Comparison of ENCODE assay signal across 9 cellular contexts in genomic region chr10:26485150-26485941, GRCh38. TPM values are rescaled to one million over a fixed set of nuclear protein-coding genes. Genes with fewer than 3 reads are reported as not detected.
A peak's percentile ranks its signal among the peaks of the same experiment; 100 is the strongest.
DNase-seq lines count a peak whose midpoint lies in the region; ATAC-seq, FAIRE-seq and TF ChIP-seq lines count a peak whose summit lies in the region.
"Had no signal": no experiment of that assay in that cellular context is flagged by ENCODE, and none has a peak within 500 bp of the region (broad histone marks: within the 10 kb centered on the region; RNA-seq: fewer than 3 reads in every experiment).

No MANE protein-coding gene starts in this region.

- POLR2A ChIA-PET in activated CD8-positive, alpha-beta T cell treated with anti-CD3 and anti-CD28 coated beads, Interleukin-2, amount 10 ng/mL, durations not matched to agents 7 days and 5 days (lab: Charles Lee) = interaction anchor here (1.2 to 1.7 kb wide), 2 partner anchors 11 to 47 kb away, joined by 3 to 4 read pairs; partner anchors contain the start of gene APBB1IP

- no peaks in the 10 kb centered on the region for H3K27me3 Mint-ChIP-seq in activated CD8-positive, alpha-beta T cell treated with anti-CD3 and anti-CD28 coated beads, Interleukin-2, amount 10 ng/mL, durations not matched to agents 7 days and 5 days (ENCODE audit: low read depth)

- H3K9me3 Mint-ChIP-seq in activated CD8-positive, alpha-beta T cell treated with anti-CD3 and anti-CD28 coated beads, Interleukin-2, amount 10 ng/mL, durations not matched to agents 7 days and 5 days (ENCODE audit: insufficient read depth) = no peaks in the 10 kb centered on the region

- peaks cover 30% of the 10 kb centered on the region for H3K36me3 Mint-ChIP-seq in activated CD8-positive, alpha-beta T cell treated with anti-CD3 and anti-CD28 coated beads, Interleukin-2, amount 10 ng/mL, durations not matched to agents 7 days and 5 days (ENCODE audit: low read depth)

- H3K4me3 ChIP-seq in heart right ventricle (no peak overlapping the region), small intestine (ENCODE audit: low read depth in 1 of 2, low read length in 2 of 2) (no peak overlapping the region)

- H3K4me1 Mint-ChIP-seq in activated CD8-positive, alpha-beta T cell treated with anti-CD3 and anti-CD28 coated beads, Interleukin-2, amount 10 ng/mL, durations not matched to agents 7 days and 5 days (ENCODE audit: low read depth) = peaks cover 71% of the 10 kb centered on the region

- H3K4me1 ChIP-seq in heart right ventricle (peaks cover 0 to 91% (median 7%) of the 10 kb centered on the region in 9 donors), small intestine (ENCODE audit: control insufficient read depth in 2 of 2, insufficient read depth in 1 of 2, low read depth in 1 of 2, low read length in 1 of 2) (no peaks in the 10 kb centered on the region)

- CTCF ChIA-PET in activated CD8-positive, alpha-beta T cell treated with anti-CD3 and anti-CD28 coated beads, Interleukin-2, amount 10 ng/mL, durations not matched to agents 7 days and 5 days (lab: Charles Lee) = no interaction called here

- ATAC-seq in activated CD8-positive, alpha-beta T cell treated with anti-CD3 and anti-CD28 coated beads, Interleukin-2, amount 10 ng/mL, durations not matched to agents 7 days and 5 days = no peak
- ATAC-seq in heart right ventricle = peak; percentile 31 to 90 (median 83)
- no peak for ATAC-seq in GM21447 (IDR thresholded peaks at IDR 0.05; ENCODE audit: unreplicated experiment)

- DNase-seq in GM03348 (ENCODE audit: low spot score) (peak; percentile 25), heart right ventricle (peak in 1 of 2 donors; percentile 39), small intestine (no peak), Kasumi-1 (lab: John Stamatoyannopoulos, UW) (no peak), dedifferentiated amniotic fluid mesenchymal stem cell (ENCODE audit: extremely low spot score) (no peak)
- DNase-seq in activated CD8-positive, alpha-beta T cell treated with anti-CD3 and anti-CD28 coated beads, Interleukin-2, amount 10 ng/mL, durations not matched to agents 7 days and 5 days = no peak
- DNase-seq: KBM-7, SIG-M5 had no signal

- H3K27ac ChIP-seq in heart right ventricle = peak overlapping the region in 8 of 10 donors; percentile 4 to 74 (median 44)
- peak overlapping the region; percentile 4 to 14 for H3K27ac ChIP-seq in small intestine (ENCODE audit: low read depth in 1 of 2, low read length in 1 of 2)

- H3K9me3 ChIP-seq in heart right ventricle (no peaks in the 10 kb centered on the region), small intestine (ENCODE audit: control insufficient read depth, low read depth) (no peaks in the 10 kb centered on the region)

- 20 to 22% methylated on average over 5 of the region's 5 CpGs for WGBS in heart right ventricle, 2 donors
- WGBS in small intestine, 3 donors = 50 to 69% (median 58%) methylated on average over 5 of the region's 5 CpGs

- H3K4me3 Mint-ChIP-seq in activated CD8-positive, alpha-beta T cell treated with anti-CD3 and anti-CD28 coated beads, Interleukin-2, amount 10 ng/mL, durations not matched to agents 7 days and 5 days = no peak overlapping the region

- intact Hi-C loops in heart right ventricle (cut with DNase I) = no loop called here

- FAIRE-seq in small intestine (lab: Jason Lieb, UNC) = no peak

- TF ChIP-seq CTCF in heart right ventricle (IDR thresholded peaks at IDR 0.05) = no peak

- H3K36me3 ChIP-seq in heart right ventricle (no peaks in the 10 kb centered on the region), small intestine (ENCODE audit: control insufficient read depth in 2 of 2, insufficient read depth in 2 of 2, low read length in 2 of 2) (no peaks in the 10 kb centered on the region)

- peak overlapping the region; percentile 61 for H3K27ac Mint-ChIP-seq in activated CD8-positive, alpha-beta T cell treated with anti-CD3 and anti-CD28 coated beads, Interleukin-2, amount 10 ng/mL, durations not matched to agents 7 days and 5 days

- no peaks in the 10 kb centered on the region for H3K27me3 ChIP-seq in heart right ventricle
- no peaks in the 10 kb centered on the region for H3K27me3 ChIP-seq in small intestine (ENCODE audit: control insufficient read depth in 2 of 2, insufficient read depth in 2 of 2, low read length in 2 of 2)

RNA-seq across cellular contexts. Expression of gene APBB1IP, which starts 47.2 kb away (rescaled TPM):
- 10 to 100 TPM; 75.9 to 76.0 TPM for total RNA-seq in activated CD8-positive, alpha-beta T cell treated with anti-CD3 and anti-CD28 coated beads, Interleukin-2, amount 10 ng/mL, durations not matched to agents 7 days and 5 days
- 10 to 100 TPM in 1 of 10 donors, 1 to 10 TPM in 7, under 1 TPM in 2; 0.81 to 11.9 (median 2.0) TPM for total RNA-seq in heart right ventricle
- polyA plus RNA-seq in heart right ventricle = 1 to 10 TPM; 1.2 to 1.7 TPM
- 1 to 10 TPM; 1.1 to 4.6 (median 2.8) TPM for polyA plus RNA-seq in small intestine

Comparison
In these comparisons a context has a peak if more than half of its experiments do, and no peak if none do; other contexts are left out.
1. ATAC-seq: peak in heart right ventricle (8 of 8); none in activated CD8-positive, alpha-beta T cell treated with anti-CD3 and anti-CD28 coated beads, Interleukin-2, amount 10 ng/mL, durations not matched to agents 7 days and 5 days (single experiment) and GM21447 (single experiment).
2. RNA of gene APBB1IP, which starts 47.2 kb away (total RNA-seq): 75.9 to 76.0 TPM in activated CD8-positive, alpha-beta T cell treated with anti-CD3 and anti-CD28 coated beads, Interleukin-2, amount 10 ng/mL, durations not matched to agents 7 days and 5 days; 0.81 to 11.9 TPM in heart right ventricle; every median in the first group is over 4 times any median in the second.